In the genomic region with DNA sequence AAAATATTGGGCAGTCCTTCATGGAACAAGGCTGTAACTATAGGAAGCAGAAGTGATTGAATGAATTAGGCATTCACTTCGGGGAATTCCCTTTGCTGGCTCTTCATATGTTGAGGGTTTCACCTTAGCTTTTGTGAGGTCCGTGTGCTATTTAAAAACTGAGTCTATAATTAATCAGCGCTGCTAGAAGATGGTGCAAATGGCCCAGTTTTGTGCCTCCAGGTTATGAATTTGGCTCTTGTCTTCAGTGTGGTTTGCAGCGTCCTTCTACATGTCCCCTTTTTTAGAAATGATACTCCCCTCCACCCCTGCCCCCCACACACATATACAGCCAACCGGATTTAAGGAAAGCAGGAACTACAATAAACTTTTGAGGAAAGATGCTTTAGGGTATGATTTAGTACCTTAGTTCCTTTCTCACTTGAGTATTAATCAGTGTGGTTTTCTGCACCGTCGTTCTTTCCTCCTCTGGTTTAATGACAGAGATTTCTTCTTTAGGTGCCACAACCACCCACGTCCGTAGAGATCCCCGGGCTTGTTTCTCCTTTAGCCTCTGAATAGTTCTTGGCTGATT, we compare ENCODE assay signal across 12 cellular contexts.
DNase-seq lines count a peak whose midpoint lies in the region; ATAC-seq, FAIRE-seq and TF ChIP-seq lines count a peak whose summit lies in the region.
"Had no signal": no experiment of that assay in that cellular context is flagged by ENCODE, and none has a peak within 500 bp of the region (broad histone marks: within the 10 kb centered on the region; RNA-seq: fewer than 3 reads in every experiment).

No MANE protein-coding gene starts in this region.

- no peak overlapping the region for H3K4me3 ChIP-seq in H7 (ENCODE audit: insufficient read depth, low read depth, low read length)

- no peak overlapping the region for H3K4me3 Mint-ChIP-seq in activated naive CD8-positive, alpha-beta T cell treated with anti-CD3 and anti-CD28 coated beads for 36 hours
- H3K4me3 Mint-ChIP-seq: activated naive CD8-positive, alpha-beta T cell treated with anti-CD3 and anti-CD28 coated beads, Interleukin-2, amount 10 ng/mL, durations not matched to agents 7 days and 5 days had no signal

- H3K27ac Mint-ChIP-seq in activated naive CD8-positive, alpha-beta T cell treated with anti-CD3 and anti-CD28 coated beads for 36 hours, result peak overlapping the region; percentile 69
- H3K27ac Mint-ChIP-seq: activated naive CD8-positive, alpha-beta T cell treated with anti-CD3 and anti-CD28 coated beads, Interleukin-2, amount 10 ng/mL, durations not matched to agents 7 days and 5 days had no signal

- FAIRE-seq in GM12891 (lab: Jason Lieb, UNC), result peak; percentile 35
- FAIRE-seq: endothelial cell of umbilical vein had no signal

- DNase-seq in GM12891 (ENCODE audit: insufficient read length, low spot score) (no peak), NCI-H1930 (lab: John Stamatoyannopoulos, UW) (no peak), SKM-1 (lab: John Stamatoyannopoulos, UW; ENCODE audit: unreplicated experiment) (no peak), H7 (no peak)
- DNase-seq in activated naive CD8-positive, alpha-beta T cell treated with anti-CD3 and anti-CD28 coated beads for 36 hours, result no peak
- no peak for DNase-seq in activated CD4-positive, alpha-beta T cell treated with anti-CD3 and anti-CD28 coated beads for 1 hour
- DNase-seq: activated naive CD8-positive, alpha-beta T cell treated with anti-CD3 and anti-CD28 coated beads, Interleukin-2, amount 10 ng/mL, durations not matched to agents 7 days and 5 days; Calu3; HCEC 1CT had no signal

- no peaks in the 10 kb centered on the region for H3K9me3 Mint-ChIP-seq in activated naive CD8-positive, alpha-beta T cell treated with anti-CD3 and anti-CD28 coated beads for 36 hours
- H3K9me3 Mint-ChIP-seq: activated naive CD8-positive, alpha-beta T cell treated with anti-CD3 and anti-CD28 coated beads, Interleukin-2, amount 10 ng/mL, durations not matched to agents 7 days and 5 days had no signal

- H3K4me1 Mint-ChIP-seq in activated naive CD8-positive, alpha-beta T cell treated with anti-CD3 and anti-CD28 coated beads for 36 hours, result peaks cover 18% of the 10 kb centered on the region
- H3K4me1 Mint-ChIP-seq: activated naive CD8-positive, alpha-beta T cell treated with anti-CD3 and anti-CD28 coated beads, Interleukin-2, amount 10 ng/mL, durations not matched to agents 7 days and 5 days had no signal

- H3K27me3 Mint-ChIP-seq in activated naive CD8-positive, alpha-beta T cell treated with anti-CD3 and anti-CD28 coated beads for 36 hours, result no peaks in the 10 kb centered on the region
- H3K27me3 Mint-ChIP-seq: activated naive CD8-positive, alpha-beta T cell treated with anti-CD3 and anti-CD28 coated beads, Interleukin-2, amount 10 ng/mL, durations not matched to agents 7 days and 5 days had no signal

- no peaks in the 10 kb centered on the region for H3K27me3 ChIP-seq in H7 (ENCODE audit: control insufficient read depth, insufficient read depth, low read length)

- H3K36me3 Mint-ChIP-seq in activated naive CD8-positive, alpha-beta T cell treated with anti-CD3 and anti-CD28 coated beads for 36 hours, result peaks cover 11% of the 10 kb centered on the region

- no peaks in the 10 kb centered on the region; the same call in 1 of the 2 replicates for H3K36me3 ChIP-seq in H7 (replicated peaks; ENCODE audit: control insufficient read depth, insufficient read depth, low read length)

- TF ChIP-seq POLR2A in GM12891 (IDR thresholded peaks at IDR 0.05; ENCODE audit: low read depth, low read length), result no peak

- ATAC-seq in GM19395 (IDR thresholded peaks at IDR 0.05; ENCODE audit: unreplicated experiment), result peak; percentile 80
- peak; percentile 70 for ATAC-seq in HG02973 (IDR thresholded peaks at IDR 0.05; ENCODE audit: unreplicated experiment)

TF ChIP-seq in GM12891, 5 proteins besides CTCF, POLR2A, EP300 and RAD21:
- TF ChIP-seq POLR2AphosphoS5 (IDR thresholded peaks at IDR 0.05; ENCODE audit: low read depth, low read length) (no peak), PAX5 (IDR thresholded peaks at IDR 0.05; ENCODE audit: insufficient read depth, low read length, severe bottlenecking) (no peak), SPI1 (IDR thresholded peaks at IDR 0.05; ENCODE audit: low read depth, low read length) (peak; percentile 59; the same call in 1 of the 2 replicates), POU2F2 (IDR thresholded peaks at IDR 0.05; ENCODE audit: low read depth, low read length) (no peak), TAF1 (IDR thresholded peaks at IDR 0.05; ENCODE audit: low read depth, low read length) (no peak)
